Comparison of ENCODE assay signal across 8 cellular contexts in genomic region chr19:9791552-9792181, GRCh38. TPM values are rescaled to one million over a fixed set of nuclear protein-coding genes. Genes with fewer than 3 reads are reported as not detected.
DNase-seq lines count a peak whose midpoint lies in the region; ATAC-seq and TF ChIP-seq lines count a peak whose summit lies in the region.

No MANE protein-coding gene starts in this region.

- no peak for TF ChIP-seq POLR2A in esophagus muscularis mucosa (IDR thresholded peaks at IDR 0.05; ENCODE audit: low read depth)

- CTCF ChIA-PET in PC-3 (lab: Charles Lee): no interaction called here

- H4K20me1 ChIP-seq in PC-3 (ENCODE audit: low read length): no peaks in the 10 kb centered on the region

- 2% methylated on average over 33 of the region's 48 CpGs for WGBS in esophagus muscularis mucosa

- H3K4me3 Mint-ChIP-seq in activated T-cell treated with anti-CD3 and anti-CD28 coated beads, Interleukin-2, amount 50 U/mL, for 72 hours: peak overlapping the region; percentile 88 to 89

- peaks cover 3 to 5% of the 10 kb centered on the region in 2 donors for H3K36me3 Mint-ChIP-seq in activated T-cell treated with anti-CD3 and anti-CD28 coated beads, Interleukin-2, amount 50 U/mL, for 72 hours (ENCODE audit: insufficient read depth in 2 of 2)

- in situ Hi-C loops in GM13977 (cut with MboI; ENCODE audit: low pct_unique_long_range_greater_than_20kb, low sequenced_read_pairs, unreplicated experiment): loop anchor here (10.0 to 25.0 kb wide), 3 partner anchors 167 to 654 kb away; partner anchors contain the start of genes OR7G3, ZNF317, ZNF559 and ZNF561

- H3K4me2 ChIP-seq in PC-3 (ENCODE audit: low read length): peak overlapping the region; percentile 88

- DNase-seq in GM13977 (ENCODE audit: low spot score): peak; percentile 89
- peak; percentile 49 for DNase-seq in HuH-7 (ENCODE audit: low spot score)
- peak; percentile 93 for DNase-seq in PC-3
- peak; percentile 92 to 97 for DNase-seq in activated T-cell treated with anti-CD3 and anti-CD28 coated beads, Interleukin-2, amount 50 U/mL, for 72 hours
- DNase-seq in esophagus muscularis mucosa (ENCODE audit: extremely low spot score): peak; percentile 100
- peak; percentile 89 to 94 for DNase-seq in stimulated activated CD8-positive, alpha-beta memory T cell treated with anti-CD3 and anti-CD28 coated beads, Interleukin-4, amount 100 ng/mL, for 1 hour (ENCODE audit: low read depth in 2 of 2, low spot score in 1 of 2)

- no peaks in the 10 kb centered on the region for H3K9me3 ChIP-seq in PC-3 (ENCODE audit: low read length)
- no peaks in the 10 kb centered on the region for H3K9me3 ChIP-seq in esophagus muscularis mucosa
- no peaks in the 10 kb centered on the region for H3K9me3 ChIP-seq in mucosa of stomach (ENCODE audit: control insufficient read depth, low read length)

- H3K4me3 ChIP-seq in PC-3 (ENCODE audit: low read length) (peak overlapping the region; percentile 75), esophagus muscularis mucosa (peak overlapping the region; percentile 60 to 88 (median 83)), mucosa of stomach (ENCODE audit: low read length) (peak overlapping the region; percentile 71)

- H3K9ac ChIP-seq in PC-3 (ENCODE audit: low read length): peak overlapping the region; percentile 51
- peak overlapping the region; percentile 86 for H3K9ac ChIP-seq in mucosa of stomach (ENCODE audit: low read length)

- peaks cover 0 to 2% of the 10 kb centered on the region in 2 donors for H3K9me3 Mint-ChIP-seq in activated T-cell treated with anti-CD3 and anti-CD28 coated beads, Interleukin-2, amount 50 U/mL, for 72 hours

- TF ChIP-seq CTCF in GM13977 (IDR thresholded peaks at IDR 0.05; ENCODE audit: extremely low read depth, insufficient read depth, missing control alignments): no peak
- no peak for TF ChIP-seq CTCF in PC-3 (conservative IDR thresholded peaks at IDR 0.05; ENCODE audit: low read depth, low read length)
- TF ChIP-seq CTCF in esophagus muscularis mucosa (IDR thresholded peaks at IDR 0.05): no peak

- peak overlapping the region; percentile 98 for H2AFZ ChIP-seq in PC-3 (ENCODE audit: low read length)

- H3K36me3 ChIP-seq in PC-3 (ENCODE audit: low read depth, low read length): no peaks in the 10 kb centered on the region
- H3K36me3 ChIP-seq in esophagus muscularis mucosa: no peaks in the 10 kb centered on the region
- no peaks in the 10 kb centered on the region for H3K36me3 ChIP-seq in mucosa of stomach (ENCODE audit: control insufficient read depth, insufficient read depth, low read length)

- intact Hi-C loops in PC-3 (cut with micrococcal nuclease): loop anchor here (1.0 kb wide), 1 partner anchor 28 kb away; the partner anchor contains the start of gene FBXL12
- intact Hi-C loops in esophagus muscularis mucosa (cut with DNase I): loop anchor here (10.0 kb wide), 1 partner anchor 647 kb away; the partner anchor contains the start of gene ZNF317

- H3F3A ChIP-seq in PC-3 (ENCODE audit: low read length, unreplicated experiment): no peaks in the 10 kb centered on the region

- POLR2A ChIA-PET in PC-3 (lab: Charles Lee; ENCODE audit: unreplicated experiment): no interaction called here

- peaks cover 32% of the 10 kb centered on the region for H3K4me1 Mint-ChIP-seq in activated T-cell treated with anti-CD3 and anti-CD28 coated beads, Interleukin-2, amount 50 U/mL, for 72 hours (ENCODE audit: low read depth)

- H3K4me1 ChIP-seq in PC-3 (ENCODE audit: insufficient read depth, low read length): peaks cover 9% of the 10 kb centered on the region; the same call in 1 of the 2 replicates
- H3K4me1 ChIP-seq in esophagus muscularis mucosa: peaks cover 6 to 32% (median 24%) of the 10 kb centered on the region in 4 donors
- H3K4me1 ChIP-seq in mucosa of stomach (ENCODE audit: control insufficient read depth, insufficient read depth, low read length): peaks cover 28% of the 10 kb centered on the region

- no peak for TF ChIP-seq EP300 in esophagus muscularis mucosa (IDR thresholded peaks at IDR 0.05)

- ATAC-seq in PC-3: peak; percentile 81
- peak; percentile 72 to 74 for ATAC-seq in activated T-cell treated with anti-CD3 and anti-CD28 coated beads, Interleukin-2, amount 50 U/mL, for 72 hours (replicated peaks in 1 of 2)
- no peak for ATAC-seq in HG03457 (IDR thresholded peaks at IDR 0.05; ENCODE audit: unreplicated experiment)

- H3K79me2 ChIP-seq in PC-3 (ENCODE audit: low read length): no peaks in the 10 kb centered on the region

- H3K9me2 ChIP-seq in PC-3 (replicated peaks; ENCODE audit: low read length): no peaks in the 10 kb centered on the region

- H3K27ac ChIP-seq in PC-3 (ENCODE audit: low read length) (0 out of 2 replicates have a peak overlapping the region, but pooled peaks have one; percentile 33), esophagus muscularis mucosa (replicated peaks in 1 of 4) (peak overlapping the region; percentile 90 to 97 (median 96))

- peak overlapping the region; percentile 96 for H3K27ac Mint-ChIP-seq in activated T-cell treated with anti-CD3 and anti-CD28 coated beads, Interleukin-2, amount 50 U/mL, for 72 hours

- no peaks in the 10 kb centered on the region for H3K27me3 Mint-ChIP-seq in activated T-cell treated with anti-CD3 and anti-CD28 coated beads, Interleukin-2, amount 50 U/mL, for 72 hours (ENCODE audit: low read depth)

- H3K27me3 ChIP-seq in PC-3 (ENCODE audit: low read length): no peaks in the 10 kb centered on the region
- no peaks in the 10 kb centered on the region for H3K27me3 ChIP-seq in esophagus muscularis mucosa
- no peaks in the 10 kb centered on the region for H3K27me3 ChIP-seq in mucosa of stomach (ENCODE audit: control insufficient read depth, insufficient read depth, low read length)

- no TSS peak for BruUV-seq in PC-3 (replicated peaks; lab: Mats Ljungman, UMichigan)

RNA-seq across cellular contexts. Expression of gene ZNF846, which starts 23.1 kb away (rescaled TPM):
- total RNA-seq in PC-3 (2014; rRNA removed): 10.9 and 15.7 TPM in 2 replicates
- total RNA-seq in activated T-cell treated with anti-CD3 and anti-CD28 coated beads, Interleukin-2, amount 50 U/mL, for 72 hours: 10 to 100 TPM in 1 of 2 donors, 1 to 10 TPM in 1; 7.7 to 10.5 TPM
- 10 to 100 TPM; 19.7 to 43.2 (median 22.8) TPM for total RNA-seq in esophagus muscularis mucosa

RNA-seq across cellular contexts. Expression of gene FBXL12, which starts 27.2 kb away (rescaled TPM):
- total RNA-seq in PC-3 (2014; rRNA removed): 31.4 and 37.6 TPM in 2 replicates
- 10 to 100 TPM; 34.1 to 36.9 TPM for total RNA-seq in activated T-cell treated with anti-CD3 and anti-CD28 coated beads, Interleukin-2, amount 50 U/mL, for 72 hours
- 10 to 100 TPM; 15.8 to 32.7 (median 29.2) TPM for total RNA-seq in esophagus muscularis mucosa

RNA-seq across cellular contexts. Expression of gene UBL5, which starts 36.1 kb away (rescaled TPM):
- total RNA-seq in PC-3 (2014; rRNA removed): 521 and 599 TPM in 2 replicates
- total RNA-seq in activated T-cell treated with anti-CD3 and anti-CD28 coated beads, Interleukin-2, amount 50 U/mL, for 72 hours: 100 to 1,000 TPM; 167 to 171 TPM
- 100 to 1,000 TPM; 297 to 717 (median 464) TPM for total RNA-seq in esophagus muscularis mucosa

RNA-seq across cellular contexts. Expression of gene PIN1, which starts 43.5 kb away (rescaled TPM):
- 314 and 349 TPM in 2 replicates for total RNA-seq in PC-3 (2014; rRNA removed)
- total RNA-seq in activated T-cell treated with anti-CD3 and anti-CD28 coated beads, Interleukin-2, amount 50 U/mL, for 72 hours: 10 to 100 TPM; 71.4 to 78.0 TPM
- 100 to 1,000 TPM; 113 to 183 (median 145) TPM for total RNA-seq in esophagus muscularis mucosa

Comparison
In these comparisons a context has a peak if more than half of its experiments do, and no peak if none do; other contexts are left out.
1. DNase-seq: peak in every context shown above with its lines; median percentile 100 in esophagus muscularis mucosa; 94 in activated T-cell treated with anti-CD3 and anti-CD28 coated beads, Interleukin-2, amount 50 U/mL, for 72 hours; 93 in PC-3; 92 in stimulated activated CD8-positive, alpha-beta memory T cell treated with anti-CD3 and anti-CD28 coated beads, Interleukin-4, amount 100 ng/mL, for 1 hour; 89 in GM13977; 49 in HuH-7.